Comparison of ENCODE assay signal across 1 cellular context in genomic region chr1:27979859-27980201, GRCh38.
TF ChIP-seq lines count a peak whose summit lies in the region.

No MANE protein-coding gene starts in this region.

TF ChIP-seq in SK-N-SH, 30 proteins besides CTCF, POLR2A, EP300 and RAD21 (continued from another document):
- TF ChIP-seq, protein P1, sequence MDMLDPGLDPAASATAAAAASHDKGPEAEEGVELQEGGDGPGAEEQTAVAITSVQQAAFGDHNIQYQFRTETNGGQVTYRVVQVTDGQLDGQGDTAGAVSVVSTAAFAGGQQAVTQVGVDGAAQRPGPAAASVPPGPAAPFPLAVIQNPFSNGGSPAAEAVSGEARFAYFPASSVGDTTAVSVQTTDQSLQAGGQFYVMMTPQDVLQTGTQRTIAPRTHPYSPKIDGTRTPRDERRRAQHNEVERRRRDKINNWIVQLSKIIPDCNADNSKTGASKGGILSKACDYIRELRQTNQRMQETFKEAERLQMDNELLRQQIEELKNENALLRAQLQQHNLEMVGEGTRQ (IDR thresholded peaks at IDR 0.05; ENCODE audit: borderline replicate concordance, low read depth, low read length): no peak
- TF ChIP-seq YY1 (IDR thresholded peaks at IDR 0.05; ENCODE audit: low read depth): no peak
- TF ChIP-seq GABPA (IDR thresholded peaks at IDR 0.05; ENCODE audit: low read depth): no peak
- TF ChIP-seq FOXJ3 (CRISPR knock-in tag; IDR thresholded peaks at IDR 0.05): no peak
- no peak for TF ChIP-seq POLR2AphosphoS5 (IDR thresholded peaks at IDR 0.05; ENCODE audit: low read depth, low read length)
- no peak for TF ChIP-seq ZBTB33 (IDR thresholded peaks at IDR 0.05; ENCODE audit: borderline replicate concordance, low read depth)
- TF ChIP-seq RCOR1 (IDR thresholded peaks at IDR 0.05; ENCODE audit: low read length): no peak
